Comparison of ENCODE assay signal across 8 cellular contexts in the genomic region with DNA sequence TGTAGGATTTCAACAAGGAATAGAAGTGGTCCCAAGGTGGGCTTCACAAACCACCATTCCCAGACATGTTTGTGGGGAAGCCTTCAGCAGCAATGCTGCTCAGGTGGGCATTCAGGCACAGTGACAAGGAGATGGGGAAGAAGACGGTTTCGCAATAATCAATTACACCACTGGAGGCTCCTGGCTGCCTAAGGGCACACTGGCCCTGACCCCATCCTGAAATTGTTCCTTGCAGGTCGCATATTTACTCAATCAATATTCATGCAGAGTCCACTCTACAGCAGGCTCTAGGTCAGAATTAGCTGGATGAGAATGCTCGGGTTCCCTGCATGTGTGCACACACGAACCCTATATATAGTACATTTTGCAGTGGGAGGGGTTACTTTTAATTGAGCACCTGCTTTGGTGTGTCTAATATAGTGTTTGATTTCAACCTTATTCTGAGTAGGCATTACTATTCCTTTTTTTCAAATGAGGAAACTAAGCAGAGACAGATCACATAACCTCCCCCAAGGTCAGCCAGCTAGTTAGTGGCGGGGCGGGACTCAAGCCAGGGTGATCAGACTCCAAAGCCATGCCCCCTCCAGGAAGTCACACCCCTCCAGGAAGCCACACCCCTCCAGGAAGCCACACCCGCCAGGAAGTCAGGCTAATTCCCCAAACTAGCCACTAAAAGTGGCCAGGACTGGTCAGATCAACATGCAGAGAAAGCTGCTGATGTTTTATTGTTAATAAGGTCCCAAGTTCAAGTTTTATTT.
A peak's percentile ranks its signal among the peaks of the same experiment; 100 is the strongest.
DNase-seq lines count a peak whose midpoint lies in the region; ATAC-seq, FAIRE-seq and TF ChIP-seq lines count a peak whose summit lies in the region.

No MANE protein-coding gene starts in this region.

- BruUV-seq in PC-9 (replicated peaks; lab: Mats Ljungman, UMichigan), result TSS peak; percentile 40

- H3K79me2 ChIP-seq in PC-9 (ENCODE audit: low read depth), result no peaks in the 10 kb centered on the region

- WGBS in body of pancreas, 2 donors, result 27 to 30% methylated on average over 8 of the region's 8 CpGs
- WGBS in lower leg skin, 2 donors, result 74 to 79% methylated on average over 8 of the region's 8 CpGs

- no peak for FAIRE-seq in GM19239 (lab: Jason Lieb, UNC)

- no peaks in the 10 kb centered on the region; the same call in 1 of the 2 replicates for H4K20me1 ChIP-seq in PC-9 (ENCODE audit: insufficient read depth)

- peaks cover 46% of the 10 kb centered on the region for H3K4me1 ChIP-seq in PC-9 (replicated peaks; ENCODE audit: insufficient read depth)
- H3K4me1 ChIP-seq in body of pancreas, result peaks cover 24% of the 10 kb centered on the region

- TF ChIP-seq CTCF in PC-9 (conservative IDR thresholded peaks at IDR 0.05), result no peak
- TF ChIP-seq CTCF in body of pancreas (IDR thresholded peaks at IDR 0.05), result peak in 1 of 7 experiments; percentile 8
- no peak for TF ChIP-seq CTCF in lower leg skin (IDR thresholded peaks at IDR 0.05)

- H3K4me2 ChIP-seq in PC-9, result peak overlapping the region; percentile 74

- H2AFZ ChIP-seq in PC-9, result no peak overlapping the region

- CTCF ChIA-PET in PC-9 (lab: Charles Lee), result no interaction called here

- intact Hi-C loops in PC-9 (cut with micrococcal nuclease; ENCODE audit: unreplicated experiment) (loop anchor here (2.0 to 10.0 kb wide), 3 partner anchors 51 to 355 kb away; no protein-coding TSS in a partner anchor), body of pancreas (cut with DNase I) (loop anchor here (10.0 kb wide), 1 partner anchor 105 kb away; no protein-coding TSS in a partner anchor), lower leg skin (cut with DNase I; ENCODE audit: low total_unique reads) (no loop called here)

- H3K27ac ChIP-seq in PC-9, result peak overlapping the region; percentile 95
- H3K27ac ChIP-seq in body of pancreas, result peak overlapping the region in 3 of 4 donors; percentile 27 to 68 (median 66)

- peaks cover 23% of the 10 kb centered on the region for H3F3A ChIP-seq in PC-9 (ENCODE audit: insufficient read depth, low read depth)

- H3K27me3 ChIP-seq in PC-9 (ENCODE audit: insufficient read depth, low read depth), result no peaks in the 10 kb centered on the region
- no peaks in the 10 kb centered on the region for H3K27me3 ChIP-seq in body of pancreas

- ATAC-seq in body of pancreas (peak; percentile 99), HG03159 (IDR thresholded peaks at IDR 0.05; ENCODE audit: unreplicated experiment) (no peak), GM18858 (IDR thresholded peaks at IDR 0.05; ENCODE audit: unreplicated experiment) (no peak)

- H3K4me3 ChIP-seq in PC-9 (no peak overlapping the region), body of pancreas (no peak overlapping the region), lower leg skin (ENCODE audit: low read depth, poor library complexity, severe bottlenecking) (no peak overlapping the region)

- POLR2A ChIA-PET in PC-9 (lab: Charles Lee; ENCODE audit: unreplicated experiment), result interaction anchor here (0.6 kb wide), 1 partner anchor 362 kb away, joined by 3 read pairs; no protein-coding TSS in a partner anchor

- TF ChIP-seq POLR2A in body of pancreas (IDR thresholded peaks at IDR 0.05) (no peak), lower leg skin (IDR thresholded peaks at IDR 0.05) (no peak)

- no peaks in the 10 kb centered on the region for H3K9me2 ChIP-seq in PC-9 (ENCODE audit: insufficient read depth)

- H3K36me3 ChIP-seq in PC-9 (ENCODE audit: low read depth) (no peaks in the 10 kb centered on the region), body of pancreas (replicated peaks in 1 of 2; ENCODE audit: insufficient read depth in 1 of 2, low read depth in 2 of 2) (no peaks in the 10 kb centered on the region)

- DNase-seq in A172 (ENCODE audit: low spot score), result peak; percentile 91
- peak; percentile 28 for DNase-seq in GM19239 (ENCODE audit: insufficient read length, low spot score)
- DNase-seq in PC-9, result peak; percentile 68 to 76
- DNase-seq in body of pancreas, result peak; percentile 88 to 92 (median 90)
- peak; percentile 60 to 92 for DNase-seq in lower leg skin (ENCODE audit: low spot score in 2 of 2)
- DNase-seq in hippocampal formation (lab: John Stamatoyannopoulos, UW), result no peak

- H3K9me3 ChIP-seq in PC-9 (ENCODE audit: insufficient read depth, low read depth) (no peaks in the 10 kb centered on the region), body of pancreas (no peaks in the 10 kb centered on the region)

Comparison
In these comparisons a context has a peak if more than half of its experiments do, and no peak if none do; other contexts are left out.
1. DNase-seq: peak in A172 (single experiment), GM19239 (single experiment), PC-9 (2 of 2), body of pancreas (4 of 4) and lower leg skin (2 of 2); none in hippocampal formation (0 of 2).